Comparison of ENCODE assay signal across 2 cellular contexts in the genomic region with DNA sequence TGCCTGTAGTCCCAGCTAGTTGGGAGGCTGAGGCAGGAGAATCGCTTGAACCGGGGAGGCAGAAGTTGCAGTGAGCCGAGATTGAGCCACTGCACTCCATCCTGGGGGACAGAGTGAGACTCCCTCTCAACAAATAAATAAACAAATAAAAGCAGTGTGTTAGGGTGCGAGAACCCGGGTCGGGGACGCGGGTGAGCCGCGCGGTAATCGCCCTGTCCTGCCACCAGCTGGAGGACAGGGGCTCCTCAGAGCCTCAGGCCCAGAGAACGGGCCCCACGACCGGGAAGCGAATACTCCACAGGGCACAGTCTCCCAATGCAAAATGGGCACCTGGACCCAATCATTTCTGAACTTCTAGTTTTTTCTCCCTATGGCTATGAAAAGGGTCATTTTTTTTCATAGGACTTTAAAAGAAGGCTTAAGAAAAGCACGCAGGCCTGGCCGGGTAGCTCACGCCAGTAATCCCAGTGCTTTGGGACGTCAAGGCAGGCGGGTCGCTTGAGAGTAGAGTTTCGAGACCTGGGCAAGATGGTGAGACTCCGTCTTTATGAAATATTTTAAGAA.
A peak's percentile ranks its signal among the peaks of the same experiment; 100 is the strongest.
TF ChIP-seq lines count a peak whose summit lies in the region.

No MANE protein-coding gene starts in this region.

TF ChIP-seq in HEK293, 187 proteins besides CTCF, POLR2A, EP300 and RAD21:
- TF ChIP-seq SCRT2 (tag by site-specific recombination; IDR thresholded peaks at IDR 0.05) (no peak), ZNF521 (tag by site-specific recombination; IDR thresholded peaks at IDR 0.05) (no peak), MZF1 (tag by site-specific recombination; IDR thresholded peaks at IDR 0.05; ENCODE audit: borderline replicate concordance) (no peak), ZNF133 (tag by site-specific recombination; IDR thresholded peaks at IDR 0.05) (no peak), ZNF571 (tag by site-specific recombination; IDR thresholded peaks at IDR 0.05) (no peak), ZNF677 (tag by site-specific recombination; IDR thresholded peaks at IDR 0.05) (no peak)
- TF ChIP-seq, protein P1, sequence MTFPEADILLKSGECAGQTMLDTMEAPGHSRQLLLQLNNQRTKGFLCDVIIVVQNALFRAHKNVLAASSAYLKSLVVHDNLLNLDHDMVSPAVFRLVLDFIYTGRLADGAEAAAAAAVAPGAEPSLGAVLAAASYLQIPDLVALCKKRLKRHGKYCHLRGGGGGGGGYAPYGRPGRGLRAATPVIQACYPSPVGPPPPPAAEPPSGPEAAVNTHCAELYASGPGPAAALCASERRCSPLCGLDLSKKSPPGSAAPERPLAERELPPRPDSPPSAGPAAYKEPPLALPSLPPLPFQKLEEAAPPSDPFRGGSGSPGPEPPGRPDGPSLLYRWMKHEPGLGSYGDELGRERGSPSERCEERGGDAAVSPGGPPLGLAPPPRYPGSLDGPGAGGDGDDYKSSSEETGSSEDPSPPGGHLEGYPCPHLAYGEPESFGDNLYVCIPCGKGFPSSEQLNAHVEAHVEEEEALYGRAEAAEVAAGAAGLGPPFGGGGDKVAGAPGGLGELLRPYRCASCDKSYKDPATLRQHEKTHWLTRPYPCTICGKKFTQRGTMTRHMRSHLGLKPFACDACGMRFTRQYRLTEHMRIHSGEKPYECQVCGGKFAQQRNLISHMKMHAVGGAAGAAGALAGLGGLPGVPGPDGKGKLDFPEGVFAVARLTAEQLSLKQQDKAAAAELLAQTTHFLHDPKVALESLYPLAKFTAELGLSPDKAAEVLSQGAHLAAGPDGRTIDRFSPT (tag by site-specific recombination; IDR thresholded peaks at IDR 0.05), result no peak

TF ChIP-seq in HepG2, 621 proteins besides CTCF, POLR2A, EP300 and RAD21 (continues in another document):
- TF ChIP-seq, protein P2, sequence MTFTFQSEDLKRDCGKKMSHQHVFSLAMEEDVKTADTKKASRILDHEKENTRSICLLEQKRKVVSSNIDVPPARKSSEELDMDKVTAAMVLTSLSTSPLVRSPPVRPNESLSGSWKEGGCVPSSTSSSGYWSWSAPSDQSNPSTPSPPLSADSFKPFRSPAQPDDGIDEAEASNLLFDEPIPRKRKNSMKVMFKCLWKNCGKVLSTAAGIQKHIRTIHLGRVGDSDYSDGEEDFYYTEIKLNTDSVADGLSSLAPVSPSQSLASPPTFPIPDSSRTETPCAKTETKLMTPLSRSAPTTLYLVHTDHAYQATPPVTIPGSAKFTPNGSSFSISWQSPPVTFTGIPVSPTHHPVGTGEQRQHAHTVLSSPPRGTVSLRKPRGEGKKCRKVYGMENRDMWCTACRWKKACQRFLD (CRISPR knock-in tag; IDR thresholded peaks at IDR 0.05; ENCODE audit: borderline replicate concordance), result no peak
- no peak for TF ChIP-seq NFKB2 (CRISPR knock-in tag; IDR thresholded peaks at IDR 0.05; ENCODE audit: borderline replicate concordance)
- TF ChIP-seq ZNF337 (CRISPR knock-in tag; IDR thresholded peaks at IDR 0.05; ENCODE audit: borderline replicate concordance, low read depth), result 0 out of 2 replicates have a peak, but pooled peaks have one; percentile 3
- TF ChIP-seq, protein P3, sequence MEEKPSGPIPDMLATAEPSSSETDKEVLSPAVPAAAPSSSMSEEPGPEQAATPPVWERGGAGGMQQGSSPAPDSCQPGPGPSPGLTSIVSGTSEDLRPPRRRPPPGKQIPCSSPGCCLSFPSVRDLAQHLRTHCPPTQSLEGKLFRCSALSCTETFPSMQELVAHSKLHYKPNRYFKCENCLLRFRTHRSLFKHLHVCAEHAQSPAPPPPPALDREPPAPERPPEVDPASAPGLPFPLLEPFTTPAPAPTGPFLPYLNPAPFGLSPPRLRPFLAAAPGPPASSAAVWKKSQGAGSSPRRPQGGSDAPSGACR (CRISPR knock-in tag; IDR thresholded peaks at IDR 0.05), result no peak
- TF ChIP-seq SP140L (CRISPR knock-in tag; IDR thresholded peaks at IDR 0.05; ENCODE audit: borderline replicate concordance), result no peak
- TF ChIP-seq, protein P4, sequence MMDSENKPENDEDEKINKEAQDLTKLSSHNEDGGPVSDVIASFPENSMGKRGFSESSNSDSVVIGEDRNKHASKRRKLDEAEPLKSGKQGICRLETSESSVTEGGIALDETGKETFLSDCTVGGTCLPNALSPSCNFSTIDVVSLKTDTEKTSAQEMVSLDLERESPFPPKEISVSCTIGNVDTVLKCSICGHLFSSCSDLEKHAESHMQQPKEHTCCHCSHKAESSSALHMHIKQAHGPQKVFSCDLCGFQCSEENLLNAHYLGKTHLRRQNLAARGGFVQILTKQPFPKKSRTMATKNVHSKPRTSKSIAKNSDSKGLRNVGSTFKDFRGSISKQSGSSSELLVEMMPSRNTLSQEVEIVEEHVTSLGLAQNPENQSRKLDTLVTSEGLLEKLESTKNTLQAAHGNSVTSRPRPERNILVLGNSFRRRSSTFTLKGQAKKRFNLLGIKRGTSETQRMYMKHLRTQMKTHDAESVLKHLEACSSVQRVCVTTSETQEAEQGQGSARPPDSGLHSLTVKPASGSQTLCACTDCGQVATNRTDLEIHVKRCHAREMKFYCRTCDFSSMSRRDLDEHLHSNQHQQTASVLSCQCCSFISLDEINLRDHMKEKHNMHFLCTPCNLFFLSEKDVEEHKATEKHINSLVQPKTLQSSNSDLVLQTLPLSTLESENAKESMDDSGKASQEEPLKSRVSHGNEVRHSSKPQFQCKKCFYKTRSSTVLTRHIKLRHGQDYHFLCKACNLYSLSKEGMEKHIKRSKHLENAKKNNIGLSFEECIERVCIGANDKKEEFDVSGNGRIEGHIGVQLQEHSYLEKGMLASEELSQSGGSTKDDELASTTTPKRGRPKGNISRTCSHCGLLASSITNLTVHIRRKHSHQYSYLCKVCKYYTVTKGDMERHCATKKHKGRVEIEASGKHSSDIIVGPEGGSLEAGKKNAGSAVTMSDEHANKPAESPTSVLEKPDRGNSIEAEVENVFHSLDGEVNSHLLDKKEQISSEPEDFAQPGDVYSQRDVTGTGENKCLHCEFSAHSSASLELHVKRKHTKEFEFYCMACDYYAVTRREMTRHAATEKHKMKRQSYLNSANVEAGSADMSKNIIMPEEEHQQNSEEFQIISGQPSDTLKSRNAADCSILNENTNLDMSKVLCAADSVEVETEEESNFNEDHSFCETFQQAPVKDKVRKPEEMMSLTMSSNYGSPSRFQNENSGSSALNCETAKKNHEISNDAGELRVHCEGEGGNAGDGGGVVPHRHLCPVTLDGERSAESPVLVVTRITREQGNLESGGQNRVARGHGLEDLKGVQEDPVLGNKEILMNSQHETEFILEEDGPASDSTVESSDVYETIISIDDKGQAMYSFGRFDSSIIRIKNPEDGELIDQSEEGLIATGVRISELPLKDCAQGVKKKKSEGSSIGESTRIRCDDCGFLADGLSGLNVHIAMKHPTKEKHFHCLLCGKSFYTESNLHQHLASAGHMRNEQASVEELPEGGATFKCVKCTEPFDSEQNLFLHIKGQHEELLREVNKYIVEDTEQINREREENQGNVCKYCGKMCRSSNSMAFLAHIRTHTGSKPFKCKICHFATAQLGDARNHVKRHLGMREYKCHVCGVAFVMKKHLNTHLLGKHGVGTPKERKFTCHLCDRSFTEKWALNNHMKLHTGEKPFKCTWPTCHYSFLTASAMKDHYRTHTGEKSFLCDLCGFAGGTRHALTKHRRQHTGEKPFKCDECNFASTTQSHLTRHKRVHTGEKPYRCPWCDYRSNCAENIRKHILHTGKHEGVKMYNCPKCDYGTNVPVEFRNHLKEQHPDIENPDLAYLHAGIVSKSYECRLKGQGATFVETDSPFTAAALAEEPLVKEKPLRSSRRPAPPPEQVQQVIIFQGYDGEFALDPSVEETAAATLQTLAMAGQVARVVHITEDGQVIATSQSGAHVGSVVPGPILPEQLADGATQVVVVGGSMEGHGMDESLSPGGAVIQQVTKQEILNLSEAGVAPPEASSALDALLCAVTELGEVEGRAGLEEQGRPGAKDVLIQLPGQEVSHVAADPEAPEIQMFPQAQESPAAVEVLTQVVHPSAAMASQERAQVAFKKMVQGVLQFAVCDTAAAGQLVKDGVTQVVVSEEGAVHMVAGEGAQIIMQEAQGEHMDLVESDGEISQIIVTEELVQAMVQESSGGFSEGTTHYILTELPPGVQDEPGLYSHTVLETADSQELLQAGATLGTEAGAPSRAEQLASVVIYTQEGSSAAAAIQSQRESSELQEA (CRISPR knock-in tag; IDR thresholded peaks at IDR 0.05; ENCODE audit: not compliant biosample characterization), result no peak
- TF ChIP-seq ZBTB38 (CRISPR knock-in tag; IDR thresholded peaks at IDR 0.05), result 0 out of 2 replicates have a peak, but pooled peaks have one; percentile 38
- no peak for TF ChIP-seq CEBPB (IDR thresholded peaks at IDR 0.05; ENCODE audit: borderline replicate concordance, low read depth, low read length)
- TF ChIP-seq, protein P5, sequence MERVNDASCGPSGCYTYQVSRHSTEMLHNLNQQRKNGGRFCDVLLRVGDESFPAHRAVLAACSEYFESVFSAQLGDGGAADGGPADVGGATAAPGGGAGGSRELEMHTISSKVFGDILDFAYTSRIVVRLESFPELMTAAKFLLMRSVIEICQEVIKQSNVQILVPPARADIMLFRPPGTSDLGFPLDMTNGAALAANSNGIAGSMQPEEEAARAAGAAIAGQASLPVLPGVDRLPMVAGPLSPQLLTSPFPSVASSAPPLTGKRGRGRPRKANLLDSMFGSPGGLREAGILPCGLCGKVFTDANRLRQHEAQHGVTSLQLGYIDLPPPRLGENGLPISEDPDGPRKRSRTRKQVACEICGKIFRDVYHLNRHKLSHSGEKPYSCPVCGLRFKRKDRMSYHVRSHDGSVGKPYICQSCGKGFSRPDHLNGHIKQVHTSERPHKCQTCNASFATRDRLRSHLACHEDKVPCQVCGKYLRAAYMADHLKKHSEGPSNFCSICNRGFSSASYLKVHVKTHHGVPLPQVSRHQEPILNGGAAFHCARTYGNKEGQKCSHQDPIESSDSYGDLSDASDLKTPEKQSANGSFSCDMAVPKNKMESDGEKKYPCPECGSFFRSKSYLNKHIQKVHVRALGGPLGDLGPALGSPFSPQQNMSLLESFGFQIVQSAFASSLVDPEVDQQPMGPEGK (CRISPR knock-in tag; IDR thresholded peaks at IDR 0.05), result no peak
- TF ChIP-seq, protein P6, sequence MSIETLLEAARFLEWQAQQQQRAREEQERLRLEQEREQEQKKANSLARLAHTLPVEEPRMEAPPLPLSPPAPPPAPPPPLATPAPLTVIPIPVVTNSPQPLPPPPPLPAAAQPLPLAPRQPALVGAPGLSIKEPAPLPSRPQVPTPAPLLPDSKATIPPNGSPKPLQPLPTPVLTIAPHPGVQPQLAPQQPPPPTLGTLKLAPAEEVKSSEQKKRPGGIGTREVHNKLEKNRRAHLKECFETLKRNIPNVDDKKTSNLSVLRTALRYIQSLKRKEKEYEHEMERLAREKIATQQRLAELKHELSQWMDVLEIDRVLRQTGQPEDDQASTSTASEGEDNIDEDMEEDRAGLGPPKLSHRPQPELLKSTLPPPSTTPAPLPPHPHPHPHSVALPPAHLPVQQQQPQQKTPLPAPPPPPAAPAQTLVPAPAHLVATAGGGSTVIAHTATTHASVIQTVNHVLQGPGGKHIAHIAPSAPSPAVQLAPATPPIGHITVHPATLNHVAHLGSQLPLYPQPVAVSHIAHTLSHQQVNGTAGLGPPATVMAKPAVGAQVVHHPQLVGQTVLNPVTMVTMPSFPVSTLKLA (IDR thresholded peaks at IDR 0.05), result no peak
- TF ChIP-seq, protein P7, sequence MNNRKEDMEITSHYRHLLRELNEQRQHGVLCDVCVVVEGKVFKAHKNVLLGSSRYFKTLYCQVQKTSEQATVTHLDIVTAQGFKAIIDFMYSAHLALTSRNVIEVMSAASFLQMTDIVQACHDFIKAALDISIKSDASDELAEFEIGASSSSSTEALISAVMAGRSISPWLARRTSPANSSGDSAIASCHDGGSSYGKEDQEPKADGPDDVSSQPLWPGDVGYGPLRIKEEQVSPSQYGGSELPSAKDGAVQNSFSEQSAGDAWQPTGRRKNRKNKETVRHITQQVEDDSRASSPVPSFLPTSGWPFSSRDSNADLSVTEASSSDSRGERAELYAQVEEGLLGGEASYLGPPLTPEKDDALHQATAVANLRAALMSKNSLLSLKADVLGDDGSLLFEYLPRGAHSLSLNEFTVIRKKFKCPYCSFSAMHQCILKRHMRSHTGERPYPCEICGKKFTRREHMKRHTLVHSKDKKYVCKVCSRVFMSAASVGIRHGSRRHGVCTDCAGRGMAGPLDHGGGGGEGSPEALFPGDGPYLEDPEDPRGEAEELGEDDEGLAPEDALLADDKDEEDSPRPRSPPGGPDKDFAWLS (CRISPR knock-in tag; IDR thresholded peaks at IDR 0.05; ENCODE audit: borderline replicate concordance), result no peak
- TF ChIP-seq ZFP36L2 (CRISPR knock-in tag; IDR thresholded peaks at IDR 0.05), result no peak
- TF ChIP-seq ZNF510 (CRISPR knock-in tag; IDR thresholded peaks at IDR 0.05; ENCODE audit: low read depth), result 0 out of 2 replicates have a peak, but pooled peaks have one; percentile 18
- TF ChIP-seq ZSCAN29 (CRISPR knock-in tag; conservative IDR thresholded peaks at IDR 0.05), result no peak
- no peak for TF ChIP-seq ZNF749 (CRISPR knock-in tag; IDR thresholded peaks at IDR 0.05; ENCODE audit: borderline replicate concordance)
- TF ChIP-seq, protein P8, sequence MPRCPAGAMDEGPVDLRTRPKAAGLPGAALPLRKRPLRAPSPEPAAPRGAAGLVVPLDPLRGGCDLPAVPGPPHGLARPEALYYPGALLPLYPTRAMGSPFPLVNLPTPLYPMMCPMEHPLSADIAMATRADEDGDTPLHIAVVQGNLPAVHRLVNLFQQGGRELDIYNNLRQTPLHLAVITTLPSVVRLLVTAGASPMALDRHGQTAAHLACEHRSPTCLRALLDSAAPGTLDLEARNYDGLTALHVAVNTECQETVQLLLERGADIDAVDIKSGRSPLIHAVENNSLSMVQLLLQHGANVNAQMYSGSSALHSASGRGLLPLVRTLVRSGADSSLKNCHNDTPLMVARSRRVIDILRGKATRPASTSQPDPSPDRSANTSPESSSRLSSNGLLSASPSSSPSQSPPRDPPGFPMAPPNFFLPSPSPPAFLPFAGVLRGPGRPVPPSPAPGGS (CRISPR knock-in tag; IDR thresholded peaks at IDR 0.05), result no peak
- TF ChIP-seq, protein P9, sequence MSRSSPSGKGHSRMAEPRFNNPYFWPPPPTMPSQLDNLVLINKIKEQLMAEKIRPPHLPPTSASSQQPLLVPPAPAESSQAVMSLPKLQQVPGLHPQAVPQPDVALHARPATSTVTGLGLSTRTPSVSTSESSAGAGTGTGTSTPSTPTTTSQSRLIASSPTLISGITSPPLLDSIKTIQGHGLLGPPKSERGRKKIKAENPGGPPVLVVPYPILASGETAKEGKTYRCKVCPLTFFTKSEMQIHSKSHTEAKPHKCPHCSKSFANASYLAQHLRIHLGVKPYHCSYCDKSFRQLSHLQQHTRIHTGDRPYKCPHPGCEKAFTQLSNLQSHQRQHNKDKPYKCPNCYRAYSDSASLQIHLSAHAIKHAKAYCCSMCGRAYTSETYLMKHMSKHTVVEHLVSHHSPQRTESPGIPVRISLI (CRISPR knock-in tag; IDR thresholded peaks at IDR 0.05; ENCODE audit: borderline replicate concordance), result peak; percentile 40; the same call in 1 of the 2 replicates
- TF ChIP-seq ZNF879 (CRISPR knock-in tag; IDR thresholded peaks at IDR 0.05), result 0 out of 2 replicates have a peak, but pooled peaks have one; percentile 10
- TF ChIP-seq, protein P10, sequence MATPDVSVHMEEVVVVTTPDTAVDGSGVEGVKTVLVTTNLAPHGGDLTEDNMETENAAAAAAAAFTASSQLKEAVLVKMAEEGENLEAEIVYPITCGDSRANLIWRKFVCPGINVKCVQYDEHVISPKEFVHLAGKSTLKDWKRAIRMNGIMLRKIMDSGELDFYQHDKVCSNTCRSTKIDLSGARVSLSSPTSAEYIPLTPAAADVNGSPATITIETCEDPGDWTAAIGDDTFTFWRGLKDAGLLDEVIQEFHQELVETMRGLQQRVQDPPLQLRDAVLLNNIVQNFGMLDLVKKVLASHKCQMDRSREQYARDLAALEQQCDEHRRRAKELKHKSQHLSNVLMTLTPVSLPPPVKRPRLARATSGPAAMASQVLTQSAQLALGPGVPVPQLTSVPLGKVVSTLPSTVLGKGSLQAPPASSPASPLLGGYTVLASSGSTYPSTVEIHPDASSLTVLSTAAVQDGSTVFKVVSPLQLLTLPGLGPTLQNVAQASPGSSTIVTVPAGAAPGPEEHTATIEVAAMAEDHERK (CRISPR knock-in tag; IDR thresholded peaks at IDR 0.05; ENCODE audit: low read depth), result no peak
- TF ChIP-seq, protein P11, sequence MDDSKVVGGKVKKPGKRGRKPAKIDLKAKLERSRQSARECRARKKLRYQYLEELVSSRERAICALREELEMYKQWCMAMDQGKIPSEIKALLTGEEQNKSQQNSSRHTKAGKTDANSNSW (CRISPR knock-in tag; IDR thresholded peaks at IDR 0.05; ENCODE audit: borderline replicate concordance), result no peak
- no peak for TF ChIP-seq ZNF501 (CRISPR knock-in tag; IDR thresholded peaks at IDR 0.05)
- TF ChIP-seq SMAD1 (CRISPR knock-in tag; IDR thresholded peaks at IDR 0.05; ENCODE audit: borderline replicate concordance, low read depth), result no peak
